ENCODE assay signal across 9 cellular contexts in genomic region chr11:10317776-10318526, GRCh38. TPM values are rescaled to one million over a fixed set of nuclear protein-coding genes. Genes with fewer than 3 reads are reported as not detected.
DNase-seq lines count a peak whose midpoint lies in the region; ATAC-seq and TF ChIP-seq lines count a peak whose summit lies in the region.
"Had no signal": no experiment of that assay in that cellular context is flagged by ENCODE, and none has a peak within 500 bp of the region (broad histone marks: within the 10 kb centered on the region; RNA-seq: fewer than 3 reads in every experiment).

No MANE protein-coding gene starts in this region.

- peak overlapping the region; percentile 54 to 76 (median 60) for H3K27ac ChIP-seq in esophagus muscularis mucosa (replicated peaks in 1 of 4)
- H3K27ac ChIP-seq: heart right ventricle had no signal

- 98% methylated on average over 5 of the region's 5 CpGs for WGBS in esophagus muscularis mucosa

- peaks cover 17 to 69% (median 55%) of the 10 kb centered on the region in 4 donors for H3K4me1 ChIP-seq in esophagus muscularis mucosa

- H3K4me3 ChIP-seq in esophagus muscularis mucosa, result no peak overlapping the region
- H3K4me3 ChIP-seq: heart right ventricle had no signal

- intact Hi-C loops in esophagus muscularis mucosa (cut with DNase I), result no loop called here

- H3K27me3 ChIP-seq in esophagus muscularis mucosa, result no peaks in the 10 kb centered on the region
- H3K27me3 ChIP-seq: heart right ventricle had no signal

- ATAC-seq in GM19452 (IDR thresholded peaks at IDR 0.05; ENCODE audit: unreplicated experiment), result peak; percentile 69
- peak; percentile 62 for ATAC-seq in HG03280 (IDR thresholded peaks at IDR 0.05; ENCODE audit: unreplicated experiment)

- TF ChIP-seq EP300 in esophagus muscularis mucosa (IDR thresholded peaks at IDR 0.05), result no peak

- DNase-seq in DMS153 (lab: John Stamatoyannopoulos, UW) (peak; percentile 64), esophagus muscularis mucosa (ENCODE audit: extremely low spot score) (no peak), DMS79 treated with DMSO at 0.1 percent for 48 hours (lab: John Stamatoyannopoulos, UW) (no peak), middle frontal gyrus (ENCODE audit: extremely low spot score, low spot score) (no peak), NCI-H128 (lab: John Stamatoyannopoulos, UW; ENCODE audit: unreplicated experiment) (no peak), AML-193 (lab: John Stamatoyannopoulos, UW) (no peak)
- DNase-seq: heart right ventricle had no signal

- H3K9me3 ChIP-seq in esophagus muscularis mucosa, result no peaks in the 10 kb centered on the region
- H3K9me3 ChIP-seq: heart right ventricle had no signal

- TF ChIP-seq CTCF in esophagus muscularis mucosa (IDR thresholded peaks at IDR 0.05), result no peak

- no peaks in the 10 kb centered on the region for H3K36me3 ChIP-seq in esophagus muscularis mucosa
- H3K36me3 ChIP-seq: heart right ventricle had no signal

- no peak for TF ChIP-seq POLR2A in esophagus muscularis mucosa (IDR thresholded peaks at IDR 0.05; ENCODE audit: low read depth)

RNA-seq across cellular contexts. Expression of gene ADM, which starts 13.1 kb away (rescaled TPM):
- total RNA-seq in esophagus muscularis mucosa, result 100 to 1,000 TPM in 2 of 4 donors, 10 to 100 TPM in 2; 57.3 to 152 (median 105) TPM

RNA-seq across cellular contexts. Expression of gene SBF2, which starts 23.9 kb away (rescaled TPM):
- total RNA-seq in esophagus muscularis mucosa, result 10 to 100 TPM; 44.6 to 59.4 (median 53.4) TPM
